Comparison of ENCODE assay signal across 1 cellular context in the genomic region with DNA sequence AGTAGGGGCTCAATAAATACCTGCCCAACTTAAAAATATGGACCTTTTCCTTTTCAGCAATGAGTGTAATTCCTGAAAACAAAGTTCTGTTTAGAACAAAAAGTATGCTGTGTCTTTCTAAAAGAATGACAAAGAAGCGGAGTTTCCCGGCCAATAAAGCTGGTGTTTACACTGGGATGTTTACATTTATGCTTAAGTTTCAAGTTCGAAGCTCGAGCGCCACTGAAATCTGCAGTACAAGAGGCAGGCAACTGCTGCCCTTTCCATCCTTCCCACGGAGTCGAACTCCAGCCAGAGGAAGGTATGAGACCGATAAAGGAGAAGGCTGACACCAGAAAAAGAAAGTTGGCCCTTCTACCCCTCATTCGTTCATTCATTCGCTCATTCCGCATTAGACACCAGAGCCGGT.
TF ChIP-seq lines count a peak whose summit lies in the region.

No MANE protein-coding gene starts in this region.

TF ChIP-seq in H1, 55 proteins besides CTCF, POLR2A, EP300 and RAD21:
- TF ChIP-seq YY1 (IDR thresholded peaks at IDR 0.05; ENCODE audit: low read depth, low read length) (no peak), RXRA (IDR thresholded peaks at IDR 0.05; ENCODE audit: insufficient read depth, low read depth, low read length) (no peak), POU5F1 (IDR thresholded peaks at IDR 0.05; ENCODE audit: low read depth, low read length) (no peak), SRF (IDR thresholded peaks at IDR 0.05; ENCODE audit: low read depth, low read length) (no peak), KDM1A (IDR thresholded peaks at IDR 0.05; ENCODE audit: borderline replicate concordance, low read length) (no peak), KDM4A (IDR thresholded peaks at IDR 0.05; ENCODE audit: low read depth, low read length, severe bottlenecking) (peak; percentile 20)
- TF ChIP-seq, protein P1, sequence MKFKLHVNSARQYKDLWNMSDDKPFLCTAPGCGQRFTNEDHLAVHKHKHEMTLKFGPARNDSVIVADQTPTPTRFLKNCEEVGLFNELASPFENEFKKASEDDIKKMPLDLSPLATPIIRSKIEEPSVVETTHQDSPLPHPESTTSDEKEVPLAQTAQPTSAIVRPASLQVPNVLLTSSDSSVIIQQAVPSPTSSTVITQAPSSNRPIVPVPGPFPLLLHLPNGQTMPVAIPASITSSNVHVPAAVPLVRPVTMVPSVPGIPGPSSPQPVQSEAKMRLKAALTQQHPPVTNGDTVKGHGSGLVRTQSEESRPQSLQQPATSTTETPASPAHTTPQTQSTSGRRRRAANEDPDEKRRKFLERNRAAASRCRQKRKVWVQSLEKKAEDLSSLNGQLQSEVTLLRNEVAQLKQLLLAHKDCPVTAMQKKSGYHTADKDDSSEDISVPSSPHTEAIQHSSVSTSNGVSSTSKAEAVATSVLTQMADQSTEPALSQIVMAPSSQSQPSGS (IDR thresholded peaks at IDR 0.05; ENCODE audit: low read length) = no peak
